24 cellular contexts compared by ENCODE assay signal in genomic region chr16:81489547-81490267, GRCh38. TPM values are rescaled to one million over a fixed set of nuclear protein-coding genes. Genes with fewer than 3 reads are reported as not detected.
DNase-seq lines count a peak whose midpoint lies in the region; ATAC-seq, FAIRE-seq and TF ChIP-seq lines count a peak whose summit lies in the region.
"Had no signal": no experiment of that assay in that cellular context is flagged by ENCODE, and none has a peak within 500 bp of the region (broad histone marks: within the 10 kb centered on the region; RNA-seq: fewer than 3 reads in every experiment).

No MANE protein-coding gene starts in this region.

- H3K4me3 ChIP-seq in DOHH2 (ENCODE audit: low read length), result no peak overlapping the region
- no peak overlapping the region for H3K4me3 ChIP-seq in Panc1 (ENCODE audit: low read depth in 2 of 2, low read length in 2 of 2)
- H3K4me3 ChIP-seq: body of pancreas, coronary artery, Peyer's patch, tibial nerve had no signal

- H3K27me3 Mint-ChIP-seq in osteocyte (ENCODE audit: unreplicated experiment), result no peaks in the 10 kb centered on the region
- H3K27me3 Mint-ChIP-seq: activated naive CD8-positive, alpha-beta T cell treated with anti-CD3 and anti-CD28 coated beads, Interleukin-2, amount 10 ng/mL, durations not matched to agents 7 days and 5 days had no signal

- ATAC-seq in Panc1, result no peak
- ATAC-seq in HG02623 (IDR thresholded peaks at IDR 0.05; ENCODE audit: unreplicated experiment), result no peak
- no peak for ATAC-seq in left ventricle myocardium superior
- ATAC-seq: body of pancreas had no signal

- no peak overlapping the region for H3K4me3 Mint-ChIP-seq in osteocyte (ENCODE audit: unreplicated experiment)
- H3K4me3 Mint-ChIP-seq: activated naive CD8-positive, alpha-beta T cell treated with anti-CD3 and anti-CD28 coated beads, Interleukin-2, amount 10 ng/mL, durations not matched to agents 7 days and 5 days; activated T-helper 1 cell treated with anti-CD3 and anti-CD28 coated beads, Interleukin-12 subunit alpha, Interleukin-12 subunit beta, Interleukin-2, Interleukin-4 antibody, amounts not matched to agents 30 ng/mL and 10 ng/mL and 1 ng/mL, durations not matched to agents 14 hours and 24 hours and 36 hours; mesothelial cell of epicardium had no signal

- no peak for FAIRE-seq in frontal cortex (lab: Jason Lieb, UNC)
- FAIRE-seq: GM18507, H1, islet of Langerhans had no signal

- H3K27me3 ChIP-seq in DOHH2 (ENCODE audit: control insufficient read depth, low read length) (no peaks in the 10 kb centered on the region), Panc1 (ENCODE audit: control insufficient read depth, insufficient read depth, low read length) (no peaks in the 10 kb centered on the region)
- H3K27me3 ChIP-seq: body of pancreas, Peyer's patch, tibial nerve had no signal

- POLR2A ChIA-PET in Panc1 (lab: Charles Lee), result no interaction called here

- H3K9me3 Mint-ChIP-seq in osteocyte (ENCODE audit: unreplicated experiment), result no peaks in the 10 kb centered on the region
- H3K9me3 Mint-ChIP-seq: activated naive CD8-positive, alpha-beta T cell treated with anti-CD3 and anti-CD28 coated beads, Interleukin-2, amount 10 ng/mL, durations not matched to agents 7 days and 5 days; activated T-helper 1 cell treated with anti-CD3 and anti-CD28 coated beads, Interleukin-12 subunit alpha, Interleukin-12 subunit beta, Interleukin-2, Interleukin-4 antibody, amounts not matched to agents 30 ng/mL and 10 ng/mL and 1 ng/mL, durations not matched to agents 14 hours and 24 hours and 36 hours; mesothelial cell of epicardium had no signal

- TF ChIP-seq CTCF in DOHH2 (IDR thresholded peaks at IDR 0.05; ENCODE audit: low read depth, low read length, poor library complexity, severe bottlenecking) (no peak), Panc1 (IDR thresholded peaks at IDR 0.05) (no peak), osteocyte (IDR thresholded peaks at IDR 0.05) (no peak)

- peaks cover 11% of the 10 kb centered on the region for H4K20me1 ChIP-seq in DOHH2 (ENCODE audit: control insufficient read depth, insufficient read depth, low read depth, low read length)

- H3K9me3 ChIP-seq in DOHH2 (ENCODE audit: control insufficient read depth, insufficient read depth, low read length) (no peaks in the 10 kb centered on the region), Panc1 (ENCODE audit: control insufficient read depth, insufficient read depth, low read depth, low read length) (no peaks in the 10 kb centered on the region)
- H3K9me3 ChIP-seq: body of pancreas, Peyer's patch, SK-N-SH, tibial nerve had no signal

- no TSS peak for BruUV-seq in Panc1 (replicated peaks; lab: Mats Ljungman, UMichigan)

- no peaks in the 10 kb centered on the region for H3F3A ChIP-seq in DOHH2 (ENCODE audit: control insufficient read depth, insufficient read depth)

- H3K9me2 ChIP-seq in DOHH2 (replicated peaks; ENCODE audit: control insufficient read depth, low read length), result no peaks in the 10 kb centered on the region
- H3K9me2 ChIP-seq: SK-N-SH had no signal

- H3K4me2 ChIP-seq in DOHH2 (ENCODE audit: low read length), result 0 out of 2 replicates have a peak overlapping the region, but pooled peaks have one; percentile 3
- H3K4me2 ChIP-seq: SK-N-SH had no signal

- H3K79me2 ChIP-seq in DOHH2 (ENCODE audit: control insufficient read depth, low read length), result peaks cover 50% of the 10 kb centered on the region

- CTCF ChIA-PET in Panc1 (lab: Charles Lee), result no interaction called here

- peaks cover 62% of the 10 kb centered on the region for H3K4me1 Mint-ChIP-seq in osteocyte (ENCODE audit: unreplicated experiment)

- DNase-seq in Panc1 (ENCODE audit: low read depth, low spot score) (no peak), germinal center (ENCODE audit: low spot score) (peak; percentile 21), osteocyte (ENCODE audit: extremely low spot score, unreplicated experiment) (no peak), frontal cortex (ENCODE audit: low spot score in 2 of 2) (no peak), left ventricle myocardium superior (no peak)
- DNase-seq in activated CD4-positive, alpha-beta T cell treated with anti-CD3 and anti-CD28 coated beads for 48 hours, result no peak
- DNase-seq: activated naive CD8-positive, alpha-beta T cell treated with anti-CD3 and anti-CD28 coated beads, Interleukin-2, amount 10 ng/mL, durations not matched to agents 7 days and 5 days; body of pancreas; hippocampal formation; NCI-H146; NCI-H2171 treated with DMSO at 0.1 percent for 48 hours; NCI-H748 treated with DMSO at 0.1 percent for 48 hours; Peyer's patch; SK-N-SH; T1000 had no signal

- H3K27ac ChIP-seq in DOHH2 (ENCODE audit: low read depth, low read length), result no peak overlapping the region
- peak overlapping the region; percentile 23; the same call in 1 of the 2 replicates for H3K27ac ChIP-seq in Panc1 (ENCODE audit: low read length)
- H3K27ac ChIP-seq: body of pancreas, coronary artery, Peyer's patch, tibial nerve had no signal

- intact Hi-C loops in Panc1 (cut with micrococcal nuclease; ENCODE audit: unreplicated experiment), result loop anchor here (10.0 kb wide), 1 partner anchor 95 kb away; no protein-coding TSS in a partner anchor
- intact Hi-C loops in left ventricle myocardium superior (cut with micrococcal nuclease), result no loop called here

- H3K36me3 ChIP-seq in DOHH2 (ENCODE audit: control insufficient read depth, low read length) (no peaks in the 10 kb centered on the region), Panc1 (ENCODE audit: control insufficient read depth, insufficient read depth, low read length) (no peaks in the 10 kb centered on the region)
- H3K36me3 ChIP-seq: tibial nerve had no signal

- in situ Hi-C loops in Panc1 (cut with HindIII; ENCODE audit: low pct_unique_long_range_greater_than_20kb, low sequenced_read_pairs), result no loop called here

- H3K36me3 Mint-ChIP-seq in osteocyte (ENCODE audit: unreplicated experiment), result no peaks in the 10 kb centered on the region
- H3K36me3 Mint-ChIP-seq: mesothelial cell of epicardium had no signal

- H3K27ac Mint-ChIP-seq in osteocyte (ENCODE audit: unreplicated experiment), result peak overlapping the region; percentile 62
- H3K27ac Mint-ChIP-seq: activated naive CD8-positive, alpha-beta T cell treated with anti-CD3 and anti-CD28 coated beads, Interleukin-2, amount 10 ng/mL, durations not matched to agents 7 days and 5 days; activated T-helper 1 cell treated with anti-CD3 and anti-CD28 coated beads, Interleukin-12 subunit alpha, Interleukin-12 subunit beta, Interleukin-2, Interleukin-4 antibody, amounts not matched to agents 30 ng/mL and 10 ng/mL and 1 ng/mL, durations not matched to agents 14 hours and 24 hours and 36 hours; mesothelial cell of epicardium had no signal

- H3K4me1 ChIP-seq in DOHH2 (ENCODE audit: control insufficient read depth, low read length) (peaks cover 10% of the 10 kb centered on the region), Panc1 (ENCODE audit: control insufficient read depth, insufficient read depth, low read length) (peaks cover 64% of the 10 kb centered on the region)

RNA-seq across cellular contexts. Expression of gene CMIP, which starts 45.1 kb away (rescaled TPM):
- total RNA-seq in Panc1 (2021; ENCODE audit: unreplicated experiment), result 49.7 TPM
- polyA plus RNA-seq in Panc1 (2012; ENCODE audit: insufficient read length), result 32.8 TPM
- 29.8 and 38.0 TPM in 2 replicates for total RNA-seq in osteocyte
- 18.8 TPM for total RNA-seq in frontal cortex
- 9.7 TPM for total RNA-seq in left ventricle myocardium superior
